11 cellular contexts compared by ENCODE assay signal in the genomic region with DNA sequence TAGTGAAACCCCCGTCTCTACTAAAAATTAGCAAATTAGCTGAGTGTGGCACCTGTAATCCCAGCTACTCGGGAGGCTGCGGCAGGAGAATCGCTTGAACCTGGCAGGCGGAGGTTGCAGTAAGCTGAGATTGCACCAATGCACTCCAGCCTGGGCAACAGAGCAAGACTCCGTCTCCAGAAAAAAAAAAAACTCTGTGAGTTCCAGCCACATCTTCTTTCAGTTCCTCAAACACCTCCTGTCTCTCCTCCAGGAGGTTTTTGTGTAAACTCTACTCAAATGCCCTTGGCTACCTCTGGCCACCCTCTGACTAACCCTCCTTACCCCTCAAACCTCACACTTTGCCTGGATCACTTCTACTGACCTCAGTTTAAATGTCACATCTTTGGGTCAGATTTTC. TPM values are rescaled to one million over a fixed set of nuclear protein-coding genes. Genes with fewer than 3 reads are reported as not detected.
DNase-seq lines count a peak whose midpoint lies in the region; ATAC-seq and FAIRE-seq lines count a peak whose summit lies in the region.
"Had no signal": no experiment of that assay in that cellular context is flagged by ENCODE, and none has a peak within 500 bp of the region (broad histone marks: within the 10 kb centered on the region; RNA-seq: fewer than 3 reads in every experiment).

No MANE protein-coding gene starts in this region.

- ATAC-seq in GM19468 (IDR thresholded peaks at IDR 0.05; ENCODE audit: extremely low read depth, unreplicated experiment) (peak; percentile 56), HG03103 (IDR thresholded peaks at IDR 0.05; ENCODE audit: low read depth, unreplicated experiment) (peak; percentile 57)
- ATAC-seq in activated T-helper 17 cell treated with anti-CD3 and anti-CD28 coated beads, Interleukin-2, amount 50 U/mL, for 72 hours (replicated peaks) = no peak

- peak; percentile 83 for FAIRE-seq in GM18507 (lab: Jason Lieb, UNC)
- FAIRE-seq: keratinocyte had no signal

- no peaks in the 10 kb centered on the region for H3K27me3 Mint-ChIP-seq in activated T-helper 17 cell treated with anti-CD3 and anti-CD28 coated beads, Interleukin-2, amount 50 U/mL, for 72 hours

- no peak overlapping the region for H3K4me3 Mint-ChIP-seq in activated T-helper 17 cell treated with anti-CD3 and anti-CD28 coated beads, Interleukin-2, amount 50 U/mL, for 72 hours

- DNase-seq in GM18507 (ENCODE audit: extremely low spot score, insufficient read length, low read depth) (no peak), KG1 (lab: John Stamatoyannopoulos, UW) (no peak), OCI-M2 (lab: John Stamatoyannopoulos, UW; ENCODE audit: unreplicated experiment) (no peak), retina (no peak), KBM-7 (no peak)
- DNase-seq: effector CD4-positive, alpha-beta T cell; PC-9 had no signal

- H3K36me3 Mint-ChIP-seq in activated T-helper 17 cell treated with anti-CD3 and anti-CD28 coated beads, Interleukin-2, amount 50 U/mL, for 72 hours (ENCODE audit: low read depth) = peaks cover 92% of the 10 kb centered on the region

- in situ Hi-C loops in KBM-7 (cut with MboI; ENCODE audit: low pct_unique_long_range_greater_than_20kb, low sequenced_read_pairs) = no loop called here

- H3K9me3 Mint-ChIP-seq in activated T-helper 17 cell treated with anti-CD3 and anti-CD28 coated beads, Interleukin-2, amount 50 U/mL, for 72 hours = no peaks in the 10 kb centered on the region

- H3K4me1 Mint-ChIP-seq in activated T-helper 17 cell treated with anti-CD3 and anti-CD28 coated beads, Interleukin-2, amount 50 U/mL, for 72 hours = peaks cover 54% of the 10 kb centered on the region

- H3K27ac Mint-ChIP-seq in activated T-helper 17 cell treated with anti-CD3 and anti-CD28 coated beads, Interleukin-2, amount 50 U/mL, for 72 hours = peak overlapping the region; percentile 79

RNA-seq across cellular contexts. Expression of a gene that starts 38.1 kb away (rescaled TPM):
- total RNA-seq in activated T-helper 17 cell treated with anti-CD3 and anti-CD28 coated beads, Interleukin-2, amount 50 U/mL, for 72 hours = 10 to 100 TPM; 69.0 to 75.5 TPM
- total RNA-seq: PC-9 had no signal

RNA-seq across cellular contexts. Expression of a gene that starts 53.7 kb away (rescaled TPM):
- total RNA-seq in activated T-helper 17 cell treated with anti-CD3 and anti-CD28 coated beads, Interleukin-2, amount 50 U/mL, for 72 hours = 10 to 100 TPM; 24.4 to 27.0 TPM
